ENCODE assay signal across 8 cellular contexts in genomic region chr12:76878899-76879709, GRCh38. TPM values are rescaled to one million over a fixed set of nuclear protein-coding genes. Genes with fewer than 3 reads are reported as not detected.
A peak's percentile ranks its signal among the peaks of the same experiment; 100 is the strongest.
DNase-seq lines count a peak whose midpoint lies in the region; ATAC-seq lines count a peak whose summit lies in the region.

CSRP2 (minus strand) TSS chr12:76879019; CDS start chr12:76866260, 12,759 bp downstream.

- peak within 1 kb of the TSS; percentile 86 for H2BK120ac ChIP-seq in mesenchymal stem cell (ENCODE audit: low read depth, low read length)

- H2AK5ac ChIP-seq in mesenchymal stem cell (ENCODE audit: low read length, severe bottlenecking) = no peak within 1 kb of the TSS

- peak within 1 kb of the TSS; percentile 92 to 97 for H3K4ac ChIP-seq in mesenchymal stem cell (ENCODE audit: low read depth in 1 of 2, low read length in 2 of 2)

- H3K27me3 ChIP-seq in CD4-positive, CD25-positive, alpha-beta regulatory T cell (ENCODE audit: control insufficient read depth, insufficient read depth, low read length) = peaks cover 48% of the 10 kb centered on the region
- H3K27me3 ChIP-seq in endocrine pancreas (ENCODE audit: control insufficient read depth, insufficient read depth, low read length) = no peaks in the 10 kb centered on the region
- H3K27me3 ChIP-seq in mesenchymal stem cell (ENCODE audit: control insufficient read depth in 1 of 2, insufficient read depth in 1 of 2, low read length in 2 of 2) = no peaks in the 10 kb centered on the region

- H3K79me1 ChIP-seq in mesenchymal stem cell (replicated peaks; ENCODE audit: low read length, poor library complexity, severe bottlenecking) = peaks cover 22% of the 10 kb centered on the region

- H2BK12ac ChIP-seq in mesenchymal stem cell (ENCODE audit: low read length in 2 of 2) = peak within 1 kb of the TSS; percentile 64 to 91

- H3K9me3 ChIP-seq in CD4-positive, CD25-positive, alpha-beta regulatory T cell (ENCODE audit: control insufficient read depth in 2 of 2, low read length in 2 of 2) = no peaks in the 10 kb centered on the region
- H3K9me3 ChIP-seq in endocrine pancreas (ENCODE audit: control insufficient read depth, low read length) (no peaks in the 10 kb centered on the region), mesenchymal stem cell (ENCODE audit: control insufficient read depth, low read length) (no peaks in the 10 kb centered on the region)

- ATAC-seq in CD4-positive, CD25-positive, alpha-beta regulatory T cell (ENCODE audit: low read depth in 2 of 2) = peak; percentile 53 to 67
- ATAC-seq in GM19395 (IDR thresholded peaks at IDR 0.05; ENCODE audit: unreplicated experiment) (peak; percentile 90), HG03521 (IDR thresholded peaks at IDR 0.05; ENCODE audit: unreplicated experiment) (peak; percentile 82)

- H3K9ac ChIP-seq in endocrine pancreas (ENCODE audit: control insufficient read depth, insufficient read depth, low read length) (no peak within 1 kb of the TSS), mesenchymal stem cell (ENCODE audit: low read length) (peak within 1 kb of the TSS; percentile 88)

- DNase-seq in CD4-positive, CD25-positive, alpha-beta regulatory T cell = peak; percentile 14 to 55 (median 23)
- DNase-seq in NCI-H82 treated with DMSO at 0.1 percent for 48 hours (lab: John Stamatoyannopoulos, UW; ENCODE audit: unreplicated experiment) (peak; percentile 61), mesenchymal stem cell (peak; percentile 98)
- peak; percentile 22 to 26 for DNase-seq in activated CD8-positive, alpha-beta memory T cell treated with anti-CD3 and anti-CD28 coated beads for 4 hours (ENCODE audit: low read depth in 2 of 2)
- peak; percentile 27 for DNase-seq in stimulated activated CD8-positive, alpha-beta memory T cell treated with anti-CD3 and anti-CD28 coated beads, Interleukin-12 subunit alpha, Interleukin-12 subunit beta, amount 100 ng/mL, for 4 hours (ENCODE audit: low read depth)

- H3K4me3 Mint-ChIP-seq in CD4-positive, CD25-positive, alpha-beta regulatory T cell = peak within 1 kb of the TSS; percentile 87 to 90 (median 90)

- no peak within 1 kb of the TSS for H3K4me3 ChIP-seq in CD4-positive, CD25-positive, alpha-beta regulatory T cell (ENCODE audit: low read depth, low read length)
- H3K4me3 ChIP-seq in endocrine pancreas (ENCODE audit: control insufficient read depth, insufficient read depth, low read length) (peak within 1 kb of the TSS; percentile 45), mesenchymal stem cell (ENCODE audit: insufficient read depth in 1 of 2, low read depth in 1 of 2, low read length in 2 of 2) (peak within 1 kb of the TSS; percentile 81 to 83)

- no peak within 1 kb of the TSS for H3K27ac ChIP-seq in CD4-positive, CD25-positive, alpha-beta regulatory T cell (ENCODE audit: insufficient read depth, low read length, poor library complexity, severe bottlenecking)
- H3K27ac ChIP-seq in mesenchymal stem cell (ENCODE audit: low read length, poor library complexity, severe bottlenecking) = peak within 1 kb of the TSS; percentile 69

- H3K23ac ChIP-seq in mesenchymal stem cell (ENCODE audit: low read length in 2 of 2) = peak within 1 kb of the TSS; percentile 2 to 97

- H4K91ac ChIP-seq in mesenchymal stem cell (ENCODE audit: low read length) = peak within 1 kb of the TSS; percentile 65

- H3K9me3 Mint-ChIP-seq in CD4-positive, CD25-positive, alpha-beta regulatory T cell = peaks cover 0 to 6% (median 0%) of the 10 kb centered on the region in 7 donors

- H3K18ac ChIP-seq in mesenchymal stem cell (ENCODE audit: low read depth in 1 of 2, low read length in 2 of 2) = peak within 1 kb of the TSS; percentile 85 to 88

- H2BK15ac ChIP-seq in mesenchymal stem cell (ENCODE audit: low read depth, poor library complexity, severe bottlenecking) = peak within 1 kb of the TSS; percentile 87

- no peak within 1 kb of the TSS for H3K27ac Mint-ChIP-seq in CD4-positive, CD25-positive, alpha-beta regulatory T cell

- H3K4me1 ChIP-seq in CD4-positive, CD25-positive, alpha-beta regulatory T cell (ENCODE audit: control insufficient read depth, insufficient read depth, low read length, poor library complexity, severe bottlenecking) = peaks cover 16% of the 10 kb centered on the region
- no peaks in the 10 kb centered on the region for H3K4me1 ChIP-seq in endocrine pancreas (ENCODE audit: control insufficient read depth, insufficient read depth, low read length)
- peaks cover 6% of the 10 kb centered on the region for H3K4me1 ChIP-seq in mesenchymal stem cell (ENCODE audit: control insufficient read depth, insufficient read depth, low read depth, low read length)

- under 1% methylated on average over 70 of the region's 71 CpGs for WGBS in mesenchymal stem cell

- H3K36me3 ChIP-seq in CD4-positive, CD25-positive, alpha-beta regulatory T cell (ENCODE audit: control insufficient read depth, insufficient read depth, low read length) = no peaks in the 10 kb centered on the region
- no peaks in the 10 kb centered on the region for H3K36me3 ChIP-seq in endocrine pancreas (ENCODE audit: control insufficient read depth, insufficient read depth, low read length)
- no peaks in the 10 kb centered on the region for H3K36me3 ChIP-seq in mesenchymal stem cell (ENCODE audit: control insufficient read depth in 1 of 2, insufficient read depth in 2 of 2, low read depth in 1 of 2, low read length in 2 of 2)

- H3K27me3 Mint-ChIP-seq in CD4-positive, CD25-positive, alpha-beta regulatory T cell = peaks cover 70% of the 10 kb centered on the region

- peaks cover 0 to 16% (median 11%) of the 10 kb centered on the region in 4 donors for H3K4me1 Mint-ChIP-seq in CD4-positive, CD25-positive, alpha-beta regulatory T cell

- H4K8ac ChIP-seq in mesenchymal stem cell (ENCODE audit: low read length) = peak within 1 kb of the TSS; percentile 83

- peak within 1 kb of the TSS in 1 of 2 experiments; percentile 93 for H3K14ac ChIP-seq in mesenchymal stem cell (ENCODE audit: low read length in 2 of 2)

- no peaks in the 10 kb centered on the region for H3K36me3 Mint-ChIP-seq in CD4-positive, CD25-positive, alpha-beta regulatory T cell

- H2AFZ ChIP-seq in mesenchymal stem cell (ENCODE audit: low read depth, low read length) = peak within 1 kb of the TSS; percentile 70

- H2BK5ac ChIP-seq in mesenchymal stem cell (ENCODE audit: low read depth, low read length, poor library complexity, severe bottlenecking) = no peak within 1 kb of the TSS

- peak within 1 kb of the TSS; percentile 96 for H3K4me2 ChIP-seq in mesenchymal stem cell (ENCODE audit: low read length, poor library complexity, severe bottlenecking)

RNA-seq across cellular contexts. Expression of gene CSRP2, which starts in this region (rescaled TPM):
- total RNA-seq in CD4-positive, CD25-positive, alpha-beta regulatory T cell = not detected
- polyA plus RNA-seq in CD4-positive, CD25-positive, alpha-beta regulatory T cell = 1 to 10 TPM in 1 of 4 donors, under 1 TPM in 3; 0.42 to 1.7 (median 0.53) TPM
- 26.6 TPM for polyA plus RNA-seq in mesenchymal stem cell (2013, experiment 1 of 2)
- 27.7 TPM for polyA plus RNA-seq in mesenchymal stem cell (2013, experiment 2 of 2)

Comparison
In these comparisons a context has a peak if more than half of its experiments do, and no peak if none do; other contexts are left out.
1. DNase-seq: peak in every context shown above with its lines; median percentile 98 in mesenchymal stem cell; 61 in NCI-H82 treated with DMSO at 0.1 percent for 48 hours; 27 in stimulated activated CD8-positive, alpha-beta memory T cell treated with anti-CD3 and anti-CD28 coated beads, Interleukin-12 subunit alpha, Interleukin-12 subunit beta, amount 100 ng/mL, for 4 hours; 24 in activated CD8-positive, alpha-beta memory T cell treated with anti-CD3 and anti-CD28 coated beads for 4 hours; 23 in CD4-positive, CD25-positive, alpha-beta regulatory T cell.